1 cellular context compared by ENCODE assay signal in genomic region chr4:119684463-119684862, GRCh38.
TF ChIP-seq lines count a peak whose summit lies in the region.

No MANE protein-coding gene starts in this region.

TF ChIP-seq in IMR-90, 13 proteins besides CTCF, POLR2A, EP300 and RAD21 (continued from another document):
- TF ChIP-seq FOS (IDR thresholded peaks at IDR 0.05; ENCODE audit: low read depth, low read length) = no peak
- TF ChIP-seq USF2 (IDR thresholded peaks at IDR 0.05; ENCODE audit: low read depth, low read length) = no peak
- no peak for TF ChIP-seq MAFK (IDR thresholded peaks at IDR 0.05; ENCODE audit: low read depth, low read length)
- TF ChIP-seq ELK1 (IDR thresholded peaks at IDR 0.05; ENCODE audit: borderline replicate concordance, low read depth, low read length) = no peak
- TF ChIP-seq MAZ (IDR thresholded peaks at IDR 0.05; ENCODE audit: borderline replicate concordance, low read depth, low read length) = no peak
- no peak for TF ChIP-seq CHD1 (IDR thresholded peaks at IDR 0.05; ENCODE audit: low read depth, low read length)
- TF ChIP-seq NFE2L2 (IDR thresholded peaks at IDR 0.05; ENCODE audit: low read depth, low read length) = no peak
- no peak for TF ChIP-seq BHLHE40 (IDR thresholded peaks at IDR 0.05; ENCODE audit: low read depth, low read length)
